ENCODE assay signal across 18 cellular contexts in the genomic region with DNA sequence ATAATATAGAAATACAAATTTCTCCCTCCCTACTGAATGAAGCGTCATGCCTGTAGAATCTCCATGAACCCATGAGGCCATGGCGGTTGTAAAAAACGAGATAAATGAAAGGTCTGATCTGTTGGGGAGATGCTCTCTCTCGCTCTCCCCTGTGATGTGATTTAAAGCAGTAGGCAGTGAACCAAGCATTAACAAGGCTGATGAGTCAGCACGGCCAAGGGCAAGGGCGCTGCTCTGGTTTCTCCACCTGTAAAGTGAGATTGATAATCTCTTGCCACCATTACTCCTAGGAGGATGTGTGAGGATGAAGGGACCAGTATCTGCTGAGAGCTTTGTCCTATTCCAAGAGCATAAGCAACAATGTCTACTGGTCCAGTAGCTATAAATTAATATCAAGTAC.
DNase-seq lines count a peak whose midpoint lies in the region; ATAC-seq and TF ChIP-seq lines count a peak whose summit lies in the region.
"Had no signal": no experiment of that assay in that cellular context is flagged by ENCODE, and none has a peak within 500 bp of the region (broad histone marks: within the 10 kb centered on the region; RNA-seq: fewer than 3 reads in every experiment).

No MANE protein-coding gene starts in this region.

- POLR2A ChIA-PET in OCI-LY7 (lab: Charles Lee) = interaction anchor here (0.5 to 11.0 kb wide), 4 partner anchors 10 to 29 kb away, joined by 3 to 285 read pairs (median 4); no protein-coding TSS in a partner anchor

- H3K79me2 ChIP-seq in OCI-LY7 (ENCODE audit: insufficient read depth, low read depth, low read length) = no peaks in the 10 kb centered on the region

- CTCF ChIA-PET in OCI-LY7 (lab: Charles Lee; ENCODE audit: unreplicated experiment) = no interaction called here

- TF ChIP-seq CTCF in OCI-LY7 (conservative IDR thresholded peaks at IDR 0.05; ENCODE audit: low read length) = no peak
- TF ChIP-seq CTCF in gastroesophageal sphincter (IDR thresholded peaks at IDR 0.05) = no peak

- no peaks in the 10 kb centered on the region for H4K20me1 ChIP-seq in OCI-LY7 (ENCODE audit: insufficient read depth, low read length)

- H3K4me1 ChIP-seq in OCI-LY7 (ENCODE audit: insufficient read depth, low read length, poor library complexity, severe bottlenecking) (peaks cover 76% of the 10 kb centered on the region), right cardiac atrium (ENCODE audit: control insufficient read depth, insufficient read depth, low read length) (no peaks in the 10 kb centered on the region), gastroesophageal sphincter (no peaks in the 10 kb centered on the region)

- H3K4me2 ChIP-seq in OCI-LY7 (ENCODE audit: low read length) = no peak overlapping the region

- WGBS in right cardiac atrium = 91% methylated on average over 6 of the region's 6 CpGs
- WGBS in gastroesophageal sphincter (ENCODE audit: low coverage in 1 of 2), 2 donors = 90 to 91% methylated on average over 4 to 5 of the region's 6 CpGs

- intact Hi-C loops in OCI-LY7 (cut with micrococcal nuclease; ENCODE audit: unreplicated experiment) (no loop called here), right cardiac atrium (cut with DNase I) (no loop called here)

- no peaks in the 10 kb centered on the region for H3K9me2 ChIP-seq in OCI-LY7 (ENCODE audit: insufficient read depth, low read length)

- TF ChIP-seq POLR2A in gastroesophageal sphincter (IDR thresholded peaks at IDR 0.05) = no peak

- H3K27me3 ChIP-seq in right cardiac atrium (ENCODE audit: control insufficient read depth, insufficient read depth) (no peaks in the 10 kb centered on the region), gastroesophageal sphincter (peaks cover 12% of the 10 kb centered on the region)

- H3K9me3 ChIP-seq in OCI-LY7 (ENCODE audit: low read length) (peaks cover 15% of the 10 kb centered on the region; the same call in 1 of the 2 replicates), right cardiac atrium (ENCODE audit: control insufficient read depth, low read length) (no peaks in the 10 kb centered on the region), gastroesophageal sphincter (no peaks in the 10 kb centered on the region)

- DNase-seq in NCI-H2227 treated with DMSO at 0.1 percent for 48 hours (lab: John Stamatoyannopoulos, UW) (peak; percentile 1), NCI-H2227 (lab: John Stamatoyannopoulos, UW; ENCODE audit: unreplicated experiment) (no peak), OCI-LY7 (ENCODE audit: low spot score) (no peak), islet precursor cell (peak; percentile 60), right cardiac atrium (no peak), HuH-7.5 (ENCODE audit: low spot score) (no peak)
- DNase-seq in stimulated activated CD4-positive, alpha-beta T cell treated with anti-CD3 and anti-CD28 coated beads, Interleukin-12 subunit alpha, Interleukin-12 subunit beta, amount 100 ng/mL, for 4 hours = no peak
- DNase-seq: ACHN; C1 segment of cervical spinal cord; Calu3; CD4-positive, alpha-beta T cell; DMS79; HCEC 1CT; HFFc6 had no signal

- H3K27ac ChIP-seq in OCI-LY7 (ENCODE audit: low read depth, low read length, poor library complexity, severe bottlenecking) (peak overlapping the region; percentile 99), right cardiac atrium (ENCODE audit: low read length) (no peak overlapping the region), gastroesophageal sphincter (no peak overlapping the region)
- H3K27ac ChIP-seq: 22Rv1 had no signal

- H3K4me3 ChIP-seq in OCI-LY7 (ENCODE audit: low read depth, low read length, poor library complexity, severe bottlenecking) = no peak overlapping the region
- H3K4me3 ChIP-seq in right cardiac atrium (ENCODE audit: low read length) = no peak overlapping the region
- no peak overlapping the region for H3K4me3 ChIP-seq in gastroesophageal sphincter
- H3K4me3 ChIP-seq: GM12878 had no signal

- H3K36me3 ChIP-seq in OCI-LY7 (ENCODE audit: insufficient read depth, low read length) (peaks cover 19% of the 10 kb centered on the region), gastroesophageal sphincter (no peaks in the 10 kb centered on the region)

- BruUV-seq in OCI-LY7 (replicated peaks; lab: Mats Ljungman, UMichigan) = no TSS peak

- no peak for TF ChIP-seq EP300 in gastroesophageal sphincter (IDR thresholded peaks at IDR 0.05)

- ATAC-seq in right cardiac atrium (no peak), gastroesophageal sphincter (no peak)
- ATAC-seq: GM12878, HepG2 had no signal

- H2AFZ ChIP-seq in OCI-LY7 (ENCODE audit: low read length) = no peak overlapping the region

Comparison
In these comparisons a context has a peak if more than half of its experiments do, and no peak if none do; other contexts are left out.
1. DNase-seq: peak in NCI-H2227 treated with DMSO at 0.1 percent for 48 hours (single experiment) and islet precursor cell (single experiment); none in NCI-H2227 (single experiment), OCI-LY7 (single experiment), right cardiac atrium (0 of 3), stimulated activated CD4-positive, alpha-beta T cell treated with anti-CD3 and anti-CD28 coated beads, Interleukin-12 subunit alpha, Interleukin-12 subunit beta, amount 100 ng/mL, for 4 hours (single experiment) and HuH-7.5 (single experiment).